In genomic region chr7:5773661-5774086, GRCh38 we compare ENCODE assay signal across 1 cellular context.
TF ChIP-seq lines count a peak whose summit lies in the region.

No MANE protein-coding gene starts in this region.

TF ChIP-seq in HCT116, 20 proteins besides CTCF, POLR2A, EP300 and RAD21 (continued from another document):
- TF ChIP-seq REST (IDR thresholded peaks at IDR 0.05; ENCODE audit: low read depth) (no peak), ZBTB33 (IDR thresholded peaks at IDR 0.05; ENCODE audit: extremely low read depth, insufficient replicate concordance, low read length) (no peak), FOSL1 (IDR thresholded peaks at IDR 0.05; ENCODE audit: low read depth) (peak; percentile 96), CEBPB (IDR thresholded peaks at IDR 0.05; ENCODE audit: low read depth) (peak; percentile 66)
